35 cellular contexts compared by ENCODE assay signal in the genomic region with DNA sequence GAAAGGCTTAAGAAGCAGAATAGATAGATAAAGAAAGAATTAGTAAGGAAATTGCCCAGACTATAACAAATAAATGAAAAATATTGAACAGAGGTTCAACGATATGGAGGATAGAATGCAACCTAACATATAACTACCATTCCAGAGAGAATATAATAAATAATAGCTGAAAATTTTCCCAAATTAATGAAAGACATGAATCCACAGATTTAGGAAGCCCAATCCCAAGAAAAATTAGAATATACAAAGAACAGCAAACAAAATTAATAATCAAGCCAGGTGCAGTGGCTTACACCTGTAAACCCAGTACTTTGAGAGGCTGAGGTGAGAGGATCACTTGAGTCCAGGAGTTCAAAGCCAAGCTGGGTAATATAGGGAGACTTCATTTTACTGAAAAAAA.
"Had no signal": no experiment of that assay in that cellular context is flagged by ENCODE, and none has a peak within 500 bp of the region (broad histone marks: within the 10 kb centered on the region; RNA-seq: fewer than 3 reads in every experiment).

No MANE protein-coding gene starts in this region.

- H3K4me3 ChIP-seq: MG63 had no signal

- H3K36me3 ChIP-seq: MG63 had no signal

- H3K27me3 ChIP-seq: MG63 had no signal

- DNase-seq: Karpas-422, Kasumi-1, MG63, MM.1S, NCI-H1048, NCI-H1092, NCI-H1092 treated with DMSO at 0.1 percent for 48 hours, NCI-H1105, NCI-H1105 treated with DMSO at 0.1 percent for 48 hours, NCI-H1417, NCI-H1417 treated with DMSO at 0.1 percent for 48 hours, NCI-H1436, NCI-H1436 treated with DMSO at 0.1 percent for 48 hours, NCI-H146, NCI-H1694, NCI-H1694 treated with DMSO at 0.1 percent for 48 hours, NCI-H187, NCI-H187 treated with DMSO at 0.1 percent for 48 hours, NCI-H1930, NCI-H2029, NCI-H2029 treated with DMSO at 0.1 percent for 48 hours, NCI-H2081, NCI-H2081 treated with DMSO at 0.1 percent for 48 hours, NCI-H2107, NCI-H2171, NCI-H2171 treated with DMSO at 0.1 percent for 48 hours, NCI-H2227 treated with DMSO at 0.1 percent for 48 hours, NCI-H226, NCI-H345, NCI-H446, NCI-H446 treated with DMSO at 0.1 percent for 48 hours, NCI-H510A, NCI-H510A treated with DMSO at 0.1 percent for 48 hours, NCI-H524, NCI-H524 treated with DMSO at 0.1 percent for 48 hours had no signal
